ENCODE assay signal across 1 cellular context in the genomic region with DNA sequence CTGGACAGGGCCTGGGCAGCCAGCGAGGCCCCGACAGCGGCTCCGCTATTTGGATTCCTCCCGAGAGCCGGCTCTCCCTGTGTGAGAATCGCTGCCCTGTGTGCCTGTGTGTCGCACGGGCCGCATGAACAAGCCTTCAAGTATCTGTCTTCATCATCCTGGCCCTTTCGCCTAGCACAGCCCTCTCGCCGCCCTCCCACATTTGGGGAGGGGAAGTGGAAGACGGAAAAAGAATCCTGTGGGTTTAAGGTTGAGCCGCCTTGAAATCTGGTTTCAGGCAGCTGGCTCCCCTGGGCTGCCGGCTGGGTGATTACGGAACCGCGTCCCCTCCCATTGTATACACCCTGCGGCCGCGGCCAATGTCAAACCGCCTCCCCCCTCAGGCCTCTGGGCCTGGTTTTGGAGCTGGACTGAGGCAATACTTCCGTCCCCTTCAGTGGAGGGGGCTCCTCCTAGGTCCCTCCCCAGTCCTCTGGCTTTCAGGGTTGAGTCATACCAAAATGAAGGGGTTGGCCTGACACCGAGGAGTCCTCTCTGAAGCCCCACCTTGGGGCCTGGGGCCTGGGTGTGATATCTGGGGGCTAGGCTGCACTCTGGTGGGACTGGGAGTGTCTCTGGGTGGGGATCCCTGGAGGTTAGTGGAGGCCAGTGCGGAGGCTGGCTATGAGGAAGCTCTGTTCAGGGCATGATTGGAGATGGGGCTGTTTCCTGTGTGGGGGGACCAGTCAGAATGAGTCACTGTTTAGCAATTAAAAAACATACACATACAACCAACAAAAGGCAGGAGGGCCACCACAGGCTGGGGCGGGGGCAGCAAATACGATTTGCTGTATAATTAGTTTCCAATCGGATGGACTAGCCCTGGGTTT.
TF ChIP-seq lines count a peak whose summit lies in the region.

No MANE protein-coding gene starts in this region.

TF ChIP-seq in HepG2, 621 proteins besides CTCF, POLR2A, EP300 and RAD21 (continued from another document):
- TF ChIP-seq ZXDC (CRISPR knock-in tag; IDR thresholded peaks at IDR 0.05) (no peak), MIER2 (CRISPR knock-in tag; IDR thresholded peaks at IDR 0.05) (no peak), ZNF260 (CRISPR knock-in tag; IDR thresholded peaks at IDR 0.05; ENCODE audit: borderline replicate concordance, low read depth) (no peak), ZNF512B (CRISPR knock-in tag; IDR thresholded peaks at IDR 0.05; ENCODE audit: borderline replicate concordance) (no peak), SRY (CRISPR knock-in tag; IDR thresholded peaks at IDR 0.05) (no peak), ZSCAN31 (CRISPR knock-in tag; IDR thresholded peaks at IDR 0.05; ENCODE audit: low read depth) (no peak), ZNF143 (CRISPR knock-in tag; IDR thresholded peaks at IDR 0.05) (no peak), ATF3 (CRISPR knock-in tag; IDR thresholded peaks at IDR 0.05) (peak; percentile 21; the same call in 1 of the 2 replicates), HMGXB4 (CRISPR knock-in tag; IDR thresholded peaks at IDR 0.05; ENCODE audit: borderline replicate concordance in 1 of 2, low read depth in 1 of 2) (no peak)
- TF ChIP-seq, protein P1, sequence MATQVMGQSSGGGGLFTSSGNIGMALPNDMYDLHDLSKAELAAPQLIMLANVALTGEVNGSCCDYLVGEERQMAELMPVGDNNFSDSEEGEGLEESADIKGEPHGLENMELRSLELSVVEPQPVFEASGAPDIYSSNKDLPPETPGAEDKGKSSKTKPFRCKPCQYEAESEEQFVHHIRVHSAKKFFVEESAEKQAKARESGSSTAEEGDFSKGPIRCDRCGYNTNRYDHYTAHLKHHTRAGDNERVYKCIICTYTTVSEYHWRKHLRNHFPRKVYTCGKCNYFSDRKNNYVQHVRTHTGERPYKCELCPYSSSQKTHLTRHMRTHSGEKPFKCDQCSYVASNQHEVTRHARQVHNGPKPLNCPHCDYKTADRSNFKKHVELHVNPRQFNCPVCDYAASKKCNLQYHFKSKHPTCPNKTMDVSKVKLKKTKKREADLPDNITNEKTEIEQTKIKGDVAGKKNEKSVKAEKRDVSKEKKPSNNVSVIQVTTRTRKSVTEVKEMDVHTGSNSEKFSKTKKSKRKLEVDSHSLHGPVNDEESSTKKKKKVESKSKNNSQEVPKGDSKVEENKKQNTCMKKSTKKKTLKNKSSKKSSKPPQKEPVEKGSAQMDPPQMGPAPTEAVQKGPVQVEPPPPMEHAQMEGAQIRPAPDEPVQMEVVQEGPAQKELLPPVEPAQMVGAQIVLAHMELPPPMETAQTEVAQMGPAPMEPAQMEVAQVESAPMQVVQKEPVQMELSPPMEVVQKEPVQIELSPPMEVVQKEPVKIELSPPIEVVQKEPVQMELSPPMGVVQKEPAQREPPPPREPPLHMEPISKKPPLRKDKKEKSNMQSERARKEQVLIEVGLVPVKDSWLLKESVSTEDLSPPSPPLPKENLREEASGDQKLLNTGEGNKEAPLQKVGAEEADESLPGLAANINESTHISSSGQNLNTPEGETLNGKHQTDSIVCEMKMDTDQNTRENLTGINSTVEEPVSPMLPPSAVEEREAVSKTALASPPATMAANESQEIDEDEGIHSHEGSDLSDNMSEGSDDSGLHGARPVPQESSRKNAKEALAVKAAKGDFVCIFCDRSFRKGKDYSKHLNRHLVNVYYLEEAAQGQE (IDR thresholded peaks at IDR 0.05; ENCODE audit: borderline replicate concordance in 1 of 2, low read depth in 1 of 2, low read length in 2 of 2), result no peak
